ENCODE assay signal across 11 cellular contexts in the genomic region with DNA sequence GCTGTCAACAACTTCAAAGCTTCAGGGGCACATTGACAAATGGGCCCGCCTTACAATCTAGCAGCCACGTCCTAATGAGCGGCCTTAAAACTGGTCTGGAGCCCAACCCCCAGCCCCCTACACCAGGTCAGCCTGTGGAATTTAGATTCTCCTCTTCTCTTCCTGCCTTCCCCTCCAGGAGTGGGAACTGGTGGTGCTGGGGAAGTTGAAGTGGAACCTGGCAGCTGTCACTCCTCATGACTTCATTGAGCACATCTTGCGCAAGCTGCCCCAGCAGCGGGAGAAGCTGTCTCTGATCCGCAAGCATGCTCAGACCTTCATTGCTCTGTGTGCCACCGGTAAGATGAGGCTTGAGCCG. TPM values are rescaled to one million over a fixed set of nuclear protein-coding genes. Genes with fewer than 3 reads are reported as not detected.
DNase-seq lines count a peak whose midpoint lies in the region; ATAC-seq, FAIRE-seq and TF ChIP-seq lines count a peak whose summit lies in the region.
"Had no signal": no experiment of that assay in that cellular context is flagged by ENCODE, and none has a peak within 500 bp of the region (broad histone marks: within the 10 kb centered on the region; RNA-seq: fewer than 3 reads in every experiment).

No MANE protein-coding gene starts in this region.

- TF ChIP-seq CTCF in HepG2 (CRISPR knock-in tag; IDR thresholded peaks at IDR 0.05) = no peak
- TF ChIP-seq CTCF in transverse colon (IDR thresholded peaks at IDR 0.05) = no peak
- TF ChIP-seq CTCF in HFFc6 (IDR thresholded peaks at IDR 0.05) = no peak
- TF ChIP-seq CTCF in foreskin keratinocyte (conservative IDR thresholded peaks at IDR 0.05) = no peak

- TF ChIP-seq RAD21 in HepG2 (CRISPR knock-in tag; IDR thresholded peaks at IDR 0.05) = no peak

- no peak overlapping the region for H3K4me3 Mint-ChIP-seq in HFFc6

- no TSS peak for BruUV-seq in HepG2 (replicated peaks; lab: Mats Ljungman, UMichigan)

- peaks cover 45% of the 10 kb centered on the region for H3K36me3 ChIP-seq in adipocyte (ENCODE audit: control insufficient read depth, insufficient read depth, low read length, severe bottlenecking)
- H3K36me3 ChIP-seq in HepG2 (replicated peaks in 1 of 2; ENCODE audit: control insufficient read depth in 1 of 2, insufficient read depth in 2 of 2, low read length in 2 of 2) = no peaks in the 10 kb centered on the region
- H3K36me3 ChIP-seq in transverse colon = peaks cover 0 to 9% (median 4%) of the 10 kb centered on the region in 4 donors
- H3K36me3 ChIP-seq: BLaER1 treated with 17β-estradiol and CSF1 and Interleukin-3, amounts not matched to agents 10 nM and 100 nM had no signal

- no peaks in the 10 kb centered on the region for H3K36me3 Mint-ChIP-seq in HFFc6 (ENCODE audit: low read depth)

- POLR2A ChIA-PET in HepG2 (lab: Yijun Ruan, JAX) = no interaction called here

- H3K9me3 ChIP-seq in adipocyte (ENCODE audit: control insufficient read depth, low read length) = no peaks in the 10 kb centered on the region
- no peaks in the 10 kb centered on the region for H3K9me3 ChIP-seq in HepG2 (ENCODE audit: low read length)
- H3K9me3 ChIP-seq in transverse colon = no peaks in the 10 kb centered on the region
- H3K9me3 ChIP-seq: BLaER1 treated with 17β-estradiol and CSF1 and Interleukin-3, amounts not matched to agents 10 nM and 100 nM had no signal

- in situ Hi-C loops in HepG2 (cut with HindIII; ENCODE audit: extremely low pct_ligation_motif_present, low pct_unique_long_range_greater_than_20kb) (loop anchor here (5.0 to 10.0 kb wide), 5 partner anchors 171 to 974 kb away; no protein-coding TSS in a partner anchor), transverse colon (cut with MboI; ENCODE audit: low pct_ligation_motif_present in 1 of 4, low pct_unique_long_range_greater_than_20kb in 1 of 4, low sequenced_read_pairs in 3 of 4) (loop anchor here (5.0 to 25.0 kb wide), 8 partner anchors 164 to 404 kb away; partner anchors contain the start of gene PARP11 (in 1 of the 4))

- H2AFZ ChIP-seq in HepG2 (ENCODE audit: low read length) = no peak overlapping the region

- H3K4me1 ChIP-seq in adipocyte (ENCODE audit: control insufficient read depth, insufficient read depth, low read length) = peaks cover 61% of the 10 kb centered on the region
- peaks cover 33% of the 10 kb centered on the region for H3K4me1 ChIP-seq in HepG2 (ENCODE audit: insufficient read depth, low read length)
- peaks cover 33 to 66% (median 65%) of the 10 kb centered on the region in 4 donors for H3K4me1 ChIP-seq in transverse colon
- H3K4me1 ChIP-seq in foreskin keratinocyte = peaks cover 15% of the 10 kb centered on the region

- no peak for FAIRE-seq in HepG2 (lab: Jason Lieb, UNC)

- peak overlapping the region; percentile 30 for H3K4me3 ChIP-seq in adipocyte (ENCODE audit: low read length)
- no peak overlapping the region for H3K4me3 ChIP-seq in HepG2 (replicated peaks in 1 of 3; ENCODE audit: insufficient read depth in 1 of 3, low read depth in 2 of 3, low read length in 3 of 3)
- peak overlapping the region in 1 of 4 donors; percentile 3 for H3K4me3 ChIP-seq in transverse colon
- H3K4me3 ChIP-seq: BLaER1 treated with 17β-estradiol and CSF1 and Interleukin-3, amounts not matched to agents 10 nM and 100 nM had no signal

- no peaks in the 10 kb centered on the region; the same call in 1 of the 2 replicates for H4K20me1 ChIP-seq in HepG2 (ENCODE audit: insufficient read depth, low read length)

- H3K27ac ChIP-seq in HepG2 (ENCODE audit: extremely low read length, insufficient read depth, low read length) (no peak overlapping the region), transverse colon (peak overlapping the region; percentile 92 to 97 (median 95)), foreskin keratinocyte (no peak overlapping the region)
- H3K27ac ChIP-seq: BLaER1 treated with 17β-estradiol and CSF1 and Interleukin-3, amounts not matched to agents 10 nM and 100 nM had no signal

- TF ChIP-seq EP300 in HepG2 (IDR thresholded peaks at IDR 0.05; ENCODE audit: low read depth in 2 of 2, low read length in 2 of 2) (no peak), HepG2 (CRISPR knock-in tag; IDR thresholded peaks at IDR 0.05; ENCODE audit: borderline replicate concordance) (no peak), transverse colon (IDR thresholded peaks at IDR 0.05; ENCODE audit: low read depth) (no peak)

- H3K4me2 ChIP-seq in HepG2 (ENCODE audit: low read depth, low read length) = no peak overlapping the region

- CTCF ChIA-PET in HepG2 (lab: Yijun Ruan, JAX; ENCODE audit: low intra/inter-chr PET ratio, low total read pairs) = no interaction called here

- peaks cover 51% of the 10 kb centered on the region for H3K27me3 Mint-ChIP-seq in HFFc6 (ENCODE audit: insufficient read depth)

- TF ChIP-seq POLR2A in HepG2 (IDR thresholded peaks at IDR 0.05; ENCODE audit: insufficient read depth in 1 of 2, low read depth in 2 of 2, low read length in 2 of 2) = no peak
- no peak for TF ChIP-seq POLR2A in transverse colon (IDR thresholded peaks at IDR 0.05)

- WGBS in HepG2 (ENCODE audit: low lambda C conversion rate) = 50% methylated on average over 7 of the region's 8 CpGs
- 40 to 43% methylated on average over 1 to 8 of the region's 8 CpGs for WGBS in transverse colon (ENCODE audit: low coverage in 1 of 2), 2 donors

- no peaks in the 10 kb centered on the region for H3K79me2 ChIP-seq in HepG2 (ENCODE audit: insufficient read depth, low read length)

- H3K9ac ChIP-seq in adipocyte (ENCODE audit: low read length) = peak overlapping the region; percentile 23
- H3K9ac ChIP-seq in HepG2 (ENCODE audit: insufficient read depth, low read depth, low read length) = no peak overlapping the region
- H3K9ac ChIP-seq: BLaER1 treated with 17β-estradiol and CSF1 and Interleukin-3, amounts not matched to agents 10 nM and 100 nM had no signal

- intact Hi-C loops in HepG2 (cut with micrococcal nuclease; ENCODE audit: unreplicated experiment) (loop anchor here (5.0 kb wide), 1 partner anchor 281 kb away; no protein-coding TSS in a partner anchor), transverse colon (cut with DNase I; ENCODE audit: low total_unique reads) (loop anchor here (5.0 to 10.0 kb wide), 2 partner anchors 246 to 284 kb away; no protein-coding TSS in a partner anchor)

- ATAC-seq in HepG2 (no peak), foreskin keratinocyte (no peak)

- DNase-seq in activated effector memory CD4-positive, alpha-beta T cell treated with anti-CD3 and anti-CD28 coated beads, Interleukin-2, amount 50 U/mL, for 16 hours = peak; percentile 63
- DNase-seq in activated effector memory CD4-positive, alpha-beta T cell treated with Interleukin-2 at 50 U/mL for 16 hours = no peak
- DNase-seq in adipocyte (ENCODE audit: low read depth) = no peak
- DNase-seq in HepG2 (ENCODE audit: low spot score) = no peak
- peak; percentile 78 for DNase-seq in transverse colon
- no peak for DNase-seq in HFFc6
- DNase-seq in stimulated activated CD4-positive, alpha-beta T cell treated with anti-CD3 and anti-CD28 coated beads, Interleukin-1b, Interleukin-23, amount 100 ng/mL, for 48 hours = no peak
- DNase-seq in foreskin keratinocyte = no peak
- DNase-seq: effector CD4-positive, alpha-beta T cell; NCI-H2107 had no signal

- H3K4me1 Mint-ChIP-seq in HFFc6 (ENCODE audit: low read depth) = peaks cover 33% of the 10 kb centered on the region

- no peak overlapping the region for H3K27ac Mint-ChIP-seq in HFFc6

- H3K9me3 Mint-ChIP-seq in HFFc6 = no peaks in the 10 kb centered on the region

- H3K27me3 ChIP-seq in adipocyte (replicated peaks; ENCODE audit: control insufficient read depth, insufficient read depth, low read length) (no peaks in the 10 kb centered on the region), HepG2 (ENCODE audit: control insufficient read depth in 1 of 2, insufficient read depth in 2 of 2, low read length in 2 of 2) (peaks cover 16 to 63% of the 10 kb centered on the region in 2 experiments), transverse colon (no peaks in the 10 kb centered on the region), foreskin keratinocyte (no peaks in the 10 kb centered on the region)

RNA-seq across cellular contexts. Expression of gene CCND2, which starts 5.0 kb away (rescaled TPM):
- total RNA-seq in HepG2 (2016; rRNA removed; fragmentation: Illumina TruSeq; extraction: Trizol) = 1.1 and 1.4 TPM in 2 replicates
- total RNA-seq in HepG2 (2016; cell fraction: cytosol; rRNA removed; fragmentation: Illumina TruSeq; extraction: Trizol; ENCODE audit: low read depth) = 0.09 and 0.20 TPM in 2 replicates
- 1.1 and 1.3 TPM in 2 replicates for total RNA-seq in HepG2 (2016; cell fraction: insoluble cytoplasmic fraction; rRNA removed; fragmentation: Illumina TruSeq; extraction: Trizol)
- 0.28 and 0.34 TPM in 2 replicates for total RNA-seq in HepG2 (2016; cell fraction: membrane; rRNA removed; fragmentation: Illumina TruSeq; extraction: Trizol)
- total RNA-seq in HepG2 (2016; cell fraction: nucleus; rRNA removed; fragmentation: Illumina TruSeq; extraction: Trizol) = 1.3 and 1.4 TPM in 2 replicates
- 0.61 and 0.90 TPM in 2 replicates for polyA plus RNA-seq in HepG2 (2011; rRNA removed)
- polyA plus RNA-seq in HepG2 (2011; cell fraction: cytosol; rRNA removed) = 0.34 and 0.68 TPM in 2 replicates
- polyA plus RNA-seq in HepG2 (2011; cell fraction: nucleus; rRNA removed) = 1.3 and 1.6 TPM in 2 replicates
- polyA plus RNA-seq in HepG2 (2012) = 0.36 and 0.44 TPM in 2 replicates
- polyA plus RNA-seq in HepG2 (2016; cell fraction: cytosol; fragmentation: Illumina TruSeq; extraction: Trizol; ENCODE audit: low read depth) = 0.06 and 0.07 TPM in 2 replicates
- 0.34 and 0.55 TPM in 2 replicates for polyA plus RNA-seq in HepG2 (2016; cell fraction: insoluble cytoplasmic fraction; fragmentation: Illumina TruSeq; extraction: Trizol; ENCODE audit: low read depth)
- polyA plus RNA-seq in HepG2 (2016; cell fraction: membrane; fragmentation: Illumina TruSeq; extraction: Trizol; ENCODE audit: low read depth) = 0.05 and 0.07 TPM in 2 replicates
- polyA plus RNA-seq in HepG2 (2016; cell fraction: nucleus; fragmentation: Illumina TruSeq; extraction: Trizol; ENCODE audit: insufficient read depth, low read depth) = 0.85 and 1.2 TPM in 2 replicates
- polyA minus RNA-seq in HepG2 (2011; rRNA and poly(A)+ RNA removed; ENCODE audit: low replicate concordance) = 2.3 and 2.5 TPM in 2 replicates
- 1.4 and 2.3 TPM in 2 replicates for polyA minus RNA-seq in HepG2 (2011; cell fraction: cytosol; rRNA and poly(A)+ RNA removed)
- polyA minus RNA-seq in HepG2 (2011; cell fraction: nucleus; rRNA and poly(A)+ RNA removed) = 1.3 and 2.0 TPM in 2 replicates
- total RNA-seq in transverse colon = 100 to 1,000 TPM in 1 of 4 donors, 10 to 100 TPM in 3; 32.9 to 132 (median 58.8) TPM
- 10 to 100 TPM in 4 of 6 experiments, 1 to 10 TPM in 2; 5.7 to 27.2 (median 24.5) TPM for total RNA-seq in HFFc6 (2021; fragmentation: NEBNext Ultra II Directional; extraction: Animal tissue kit (Norgen Biotek cat#: 25700))
- total RNA-seq in foreskin keratinocyte = 372 and 386 TPM in 2 replicates
- 74.0 and 87.4 TPM in 2 replicates for polyA plus RNA-seq in foreskin keratinocyte

RNA-seq across cellular contexts. Expression of gene TIGAR, which starts 42.5 kb away (rescaled TPM):
- 21.8 and 41.3 TPM in 2 replicates for total RNA-seq in HepG2 (2016; rRNA removed; fragmentation: Illumina TruSeq; extraction: Trizol)
- total RNA-seq in HepG2 (2016; cell fraction: cytosol; rRNA removed; fragmentation: Illumina TruSeq; extraction: Trizol; ENCODE audit: low read depth) = 3.2 and 3.9 TPM in 2 replicates
- 19.7 and 41.8 TPM in 2 replicates for total RNA-seq in HepG2 (2016; cell fraction: insoluble cytoplasmic fraction; rRNA removed; fragmentation: Illumina TruSeq; extraction: Trizol)
- total RNA-seq in HepG2 (2016; cell fraction: membrane; rRNA removed; fragmentation: Illumina TruSeq; extraction: Trizol) = 7.2 and 8.4 TPM in 2 replicates
- 8.8 and 9.1 TPM in 2 replicates for total RNA-seq in HepG2 (2016; cell fraction: nucleus; rRNA removed; fragmentation: Illumina TruSeq; extraction: Trizol)
- polyA plus RNA-seq in HepG2 (2011; rRNA removed) = 2.6 and 3.2 TPM in 2 replicates
- 1.2 and 2.6 TPM in 2 replicates for polyA plus RNA-seq in HepG2 (2011; cell fraction: cytosol; rRNA removed)
- polyA plus RNA-seq in HepG2 (2011; cell fraction: nucleus; rRNA removed) = 0.39 and 0.83 TPM in 2 replicates
- 3.9 and 5.6 TPM in 2 replicates for polyA plus RNA-seq in HepG2 (2012)
- 3.0 and 3.7 TPM in 2 replicates for polyA plus RNA-seq in HepG2 (2016; cell fraction: cytosol; fragmentation: Illumina TruSeq; extraction: Trizol; ENCODE audit: low read depth)
- polyA plus RNA-seq in HepG2 (2016; cell fraction: insoluble cytoplasmic fraction; fragmentation: Illumina TruSeq; extraction: Trizol; ENCODE audit: low read depth) = 43.8 and 46.1 TPM in 2 replicates
- 5.4 and 6.3 TPM in 2 replicates for polyA plus RNA-seq in HepG2 (2016; cell fraction: membrane; fragmentation: Illumina TruSeq; extraction: Trizol; ENCODE audit: low read depth)
- 14.8 and 16.6 TPM in 2 replicates for polyA plus RNA-seq in HepG2 (2016; cell fraction: nucleus; fragmentation: Illumina TruSeq; extraction: Trizol; ENCODE audit: insufficient read depth, low read depth)
- polyA minus RNA-seq in HepG2 (2011; rRNA and poly(A)+ RNA removed; ENCODE audit: low replicate concordance) = 0.30 and 1.3 TPM in 2 replicates
- polyA minus RNA-seq in HepG2 (2011; cell fraction: cytosol; rRNA and poly(A)+ RNA removed) = 2.0 and 2.2 TPM in 2 replicates
- polyA minus RNA-seq in HepG2 (2011; cell fraction: nucleus; rRNA and poly(A)+ RNA removed) = 1.9 and 2.7 TPM in 2 replicates
- total RNA-seq in transverse colon = 10 to 100 TPM in 1 of 4 donors, 1 to 10 TPM in 3; 2.6 to 26.6 (median 4.4) TPM
- 10 to 100 TPM; 29.9 to 51.8 (median 41.8) TPM for total RNA-seq in HFFc6 (2021; fragmentation: NEBNext Ultra II Directional; extraction: Animal tissue kit (Norgen Biotek cat#: 25700))
- total RNA-seq in foreskin keratinocyte = 20.8 and 24.7 TPM in 2 replicates
- polyA plus RNA-seq in foreskin keratinocyte = 17.1 and 20.7 TPM in 2 replicates

Comparison
In these comparisons a context has a peak if more than half of its experiments do, and no peak if none do; other contexts are left out.
1. DNase-seq: peak in activated effector memory CD4-positive, alpha-beta T cell treated with anti-CD3 and anti-CD28 coated beads, Interleukin-2, amount 50 U/mL, for 16 hours (single experiment) and transverse colon (single experiment); none in activated effector memory CD4-positive, alpha-beta T cell treated with Interleukin-2 at 50 U/mL for 16 hours (single experiment), adipocyte (single experiment), HepG2 (single experiment), HFFc6 (single experiment), stimulated activated CD4-positive, alpha-beta T cell treated with anti-CD3 and anti-CD28 coated beads, Interleukin-1b, Interleukin-23, amount 100 ng/mL, for 48 hours (single experiment) and foreskin keratinocyte (0 of 2).
2. H3K27ac ChIP-seq: peak in transverse colon (4 of 4); none in HepG2 (single experiment) and foreskin keratinocyte (single experiment).